ENCODE assay signal across 8 cellular contexts in the genomic region with DNA sequence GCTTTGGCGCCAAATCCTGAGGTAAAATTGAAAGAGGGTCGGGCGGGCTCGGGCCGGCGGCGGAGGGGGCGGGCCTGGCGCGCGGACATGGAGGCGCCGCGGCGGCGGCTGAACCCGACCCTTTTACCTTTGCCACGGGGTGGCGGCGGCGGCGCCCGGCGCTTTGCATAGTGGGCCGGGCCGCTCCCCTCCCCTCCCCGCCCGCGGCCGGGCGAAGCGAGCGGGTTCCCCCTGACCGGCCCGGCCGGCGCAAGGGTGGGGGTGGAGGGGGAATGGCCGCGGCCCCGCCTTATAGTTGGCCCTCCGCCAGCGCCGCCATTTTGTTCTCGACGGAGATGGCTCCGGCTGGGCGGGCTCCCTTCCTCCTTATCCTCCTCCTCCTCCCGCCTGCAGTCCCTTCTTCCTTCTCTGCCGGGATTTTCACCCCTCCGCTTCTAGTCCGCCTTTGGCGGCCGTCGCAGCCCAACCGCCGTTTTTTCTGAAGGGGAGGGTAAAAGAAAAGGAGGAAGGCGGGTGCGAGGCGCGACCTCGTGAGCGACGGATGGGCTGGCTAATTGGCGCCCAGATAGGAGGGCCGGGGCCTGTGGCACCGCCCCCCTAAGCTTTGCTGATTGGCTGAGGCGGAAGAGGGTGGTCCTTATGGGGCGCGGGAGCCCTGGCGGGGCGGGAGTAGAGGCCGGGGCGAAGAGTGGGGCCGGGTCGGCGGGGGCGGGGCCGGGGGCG. TPM values are rescaled to one million over a fixed set of nuclear protein-coding genes. Genes with fewer than 3 reads are reported as not detected.
A peak's percentile ranks its signal among the peaks of the same experiment; 100 is the strongest.
DNase-seq lines count a peak whose midpoint lies in the region; TF ChIP-seq lines count a peak whose summit lies in the region.

No MANE protein-coding gene starts in this region.

- DNase-seq in CMK (ENCODE audit: low read depth) (peak; percentile 93), GM20000 (ENCODE audit: low spot score) (peak; percentile 100), HS-5 (ENCODE audit: low read depth) (peak; percentile 86), NK-92 (lab: John Stamatoyannopoulos, UW; ENCODE audit: unreplicated experiment) (peak; percentile 78), lung microvascular endothelial cell (ENCODE audit: low read depth in 2 of 2) (peak; percentile 97 to 98)
- peak; percentile 99 for DNase-seq in activated CD8-positive, alpha-beta memory T cell treated with anti-CD3 and anti-CD28 coated beads for 24 hours
- peak; percentile 93 for DNase-seq in effector CD8-positive, alpha-beta T cell (lab: John Stamatoyannopoulos, UW)
- DNase-seq in stimulated activated CD4-positive, alpha-beta T cell treated with anti-CD3 and anti-CD28 coated beads, TNF-alpha, amount 100 ng/mL, for 4 hours (ENCODE audit: low read depth in 3 of 3) = peak; percentile 89 to 94 (median 94)

- no peak for TF ChIP-seq CTCF in GM20000 (IDR thresholded peaks at IDR 0.05; ENCODE audit: extremely low read depth, missing control alignments)

RNA-seq across cellular contexts. Expression of a gene that starts 0.7 kb away (rescaled TPM):
- 13.5 and 19.6 TPM in 2 replicates for total RNA-seq in lung microvascular endothelial cell

Comparison
In these comparisons a context has a peak if more than half of its experiments do, and no peak if none do; other contexts are left out.
1. Peak in every context shown above with its lines: DNase-seq.